In genomic region chr9:72396247-72397091, GRCh38 we compare ENCODE assay signal across 10 cellular contexts. TPM values are rescaled to one million over a fixed set of nuclear protein-coding genes. Genes with fewer than 3 reads are reported as not detected.
DNase-seq lines count a peak whose midpoint lies in the region; TF ChIP-seq lines count a peak whose summit lies in the region.
"Had no signal": no experiment of that assay in that cellular context is flagged by ENCODE, and none has a peak within 500 bp of the region (broad histone marks: within the 10 kb centered on the region; RNA-seq: fewer than 3 reads in every experiment).

No MANE protein-coding gene starts in this region.

- H3K4me3 ChIP-seq in ovary: no peak overlapping the region
- H3K4me3 ChIP-seq: SJCRH30 had no signal

- H3K36me3 ChIP-seq in ovary: no peaks in the 10 kb centered on the region
- H3K36me3 ChIP-seq: SJCRH30 had no signal

- TF ChIP-seq CTCF in ovary (IDR thresholded peaks at IDR 0.05) (no peak), GM20000 (IDR thresholded peaks at IDR 0.05; ENCODE audit: extremely low read depth, missing control alignments) (no peak)

- 15 to 22% (median 16%) methylated on average over 7 of the region's 7 CpGs for WGBS in ovary, 3 donors

- TF ChIP-seq EP300 in ovary (IDR thresholded peaks at IDR 0.05): no peak

- intact Hi-C loops in ovary (cut with DNase I): no loop called here

- H3K9me3 ChIP-seq in ovary: no peaks in the 10 kb centered on the region
- H3K9me3 ChIP-seq: SJCRH30 had no signal

- H3K4me1 ChIP-seq in ovary (ENCODE audit: insufficient read depth): peaks cover 4% of the 10 kb centered on the region
- H3K4me1 ChIP-seq: SJCRH30 had no signal

- DNase-seq in GM03348 (ENCODE audit: low spot score): peak; percentile 24
- DNase-seq in NCI-H524 (lab: John Stamatoyannopoulos, UW): peak; percentile 19 to 54
- DNase-seq in epithelial cell of prostate (ENCODE audit: low read depth, low spot score): peak; percentile 66
- DNase-seq in renal cortical epithelial cell (ENCODE audit: low read depth): peak; percentile 94
- DNase-seq in activated T-cell treated with anti-CD3 and anti-CD28 coated beads, Interleukin-2, amount 50 U/mL, for 48 hours: no peak
- no peak for DNase-seq in ovary
- no peak for DNase-seq in GM20000 (ENCODE audit: low spot score)
- no peak for DNase-seq in COLO668 (lab: John Stamatoyannopoulos, UW; ENCODE audit: unreplicated experiment)
- DNase-seq: activated naive CD4-positive, alpha-beta T cell treated with anti-CD3 and anti-CD28 coated beads, Interleukin-2, amount 50 U/mL, for 16 hours had no signal

- no peaks in the 10 kb centered on the region for H3K27me3 ChIP-seq in ovary
- H3K27me3 ChIP-seq: SJCRH30 had no signal

- H3K27ac ChIP-seq in epithelial cell of prostate (no peak overlapping the region), ovary (no peak overlapping the region)
- H3K27ac ChIP-seq: SJCRH30 had no signal

- TF ChIP-seq POLR2A in ovary (IDR thresholded peaks at IDR 0.05): no peak

RNA-seq across cellular contexts. Expression of gene ZFAND5, which starts 31.5 kb away (rescaled TPM):
- total RNA-seq in renal cortical epithelial cell (134 and 256 TPM in 2 replicates), ovary (100 to 1,000 TPM; 198 to 904 (median 321) TPM)
- 100 to 1,000 TPM; 146 to 208 TPM for polyA plus RNA-seq in ovary

Comparison
In these comparisons a context has a peak if more than half of its experiments do, and no peak if none do; other contexts are left out.
1. DNase-seq: peak in GM03348 (single experiment), NCI-H524 (2 of 2), epithelial cell of prostate (single experiment) and renal cortical epithelial cell (single experiment); none in activated T-cell treated with anti-CD3 and anti-CD28 coated beads, Interleukin-2, amount 50 U/mL, for 48 hours (0 of 2), ovary (0 of 5), GM20000 (single experiment) and COLO668 (single experiment).